Comparison of ENCODE assay signal across 19 cellular contexts in genomic region chr16:86924537-86924936, GRCh38.
DNase-seq lines count a peak whose midpoint lies in the region; ATAC-seq and TF ChIP-seq lines count a peak whose summit lies in the region.
"Had no signal": no experiment of that assay in that cellular context is flagged by ENCODE, and none has a peak within 500 bp of the region (broad histone marks: within the 10 kb centered on the region; RNA-seq: fewer than 3 reads in every experiment).

No MANE protein-coding gene starts in this region.

- H2AK5ac ChIP-seq in neuronal stem cell (ENCODE audit: low read depth, low read length), result peak overlapping the region; percentile 97

- no peak overlapping the region for H2BK12ac ChIP-seq in neuronal stem cell (ENCODE audit: low read length)

- H4K8ac ChIP-seq in neuronal stem cell (ENCODE audit: low read depth, low read length), result no peak overlapping the region

- no peak overlapping the region for H3K4me3 Mint-ChIP-seq in CD8-positive, alpha-beta T cell
- H3K4me3 Mint-ChIP-seq in activated naive CD4-positive, alpha-beta T cell treated with anti-CD3 and anti-CD28 coated beads, Interleukin-2, amount 10 ng/mL, durations not matched to agents 7 days and 5 days, result no peak overlapping the region
- H3K4me3 Mint-ChIP-seq: activated T-cell treated with anti-CD3 and anti-CD28 coated beads, Interleukin-2, amount 50 U/mL, for 24 hours had no signal

- H4K91ac ChIP-seq in neuronal stem cell (ENCODE audit: low read depth, low read length, poor library complexity), result no peak overlapping the region

- H3K36me3 Mint-ChIP-seq in CD8-positive, alpha-beta T cell, result no peaks in the 10 kb centered on the region
- H3K36me3 Mint-ChIP-seq in activated naive CD4-positive, alpha-beta T cell treated with anti-CD3 and anti-CD28 coated beads, Interleukin-2, amount 10 ng/mL, durations not matched to agents 7 days and 5 days, result no peaks in the 10 kb centered on the region
- H3K36me3 Mint-ChIP-seq: CD14-positive monocyte had no signal

- H3K4me1 ChIP-seq in neuronal stem cell (ENCODE audit: control insufficient read depth in 2 of 2, insufficient read depth in 1 of 2, low read depth in 1 of 2, low read length in 2 of 2), result peaks cover 0 to 2% of the 10 kb centered on the region in 2 donors
- H3K4me1 ChIP-seq in CD8-positive, alpha-beta T cell (ENCODE audit: insufficient read depth, low read length), result no peaks in the 10 kb centered on the region

- intact Hi-C loops in CD8-positive, alpha-beta T cell (cut with DNase I, micrococcal nuclease), result no loop called here

- in situ Hi-C loops in Caki2 (cut with HindIII; ENCODE audit: low pct_unique_long_range_greater_than_20kb, low sequenced_read_pairs), result no loop called here

- no peak overlapping the region for H2BK5ac ChIP-seq in neuronal stem cell (ENCODE audit: low read length)

- H3K27me3 ChIP-seq in neuronal stem cell (ENCODE audit: control insufficient read depth in 3 of 3, insufficient read depth in 3 of 3, low read depth in 1 of 3, low read length in 3 of 3), result no peaks in the 10 kb centered on the region
- H3K27me3 ChIP-seq in CD8-positive, alpha-beta T cell (ENCODE audit: insufficient read depth, low read length), result peaks cover 13% of the 10 kb centered on the region

- no peak for TF ChIP-seq CTCF in CD8-positive, alpha-beta T cell (IDR thresholded peaks at IDR 0.05)

- H2BK120ac ChIP-seq in neuronal stem cell (ENCODE audit: low read depth, low read length), result no peak overlapping the region

- no CpG with 5 or more reads among the region's 6 CpGs for WGBS in neuronal stem cell (ENCODE audit: extremely low coverage in 2 of 2, insufficient read length in 2 of 2, insufficient replicate concordance in 1 of 2), 2 donors

- H3K18ac ChIP-seq in neuronal stem cell (ENCODE audit: low read length), result peak overlapping the region; percentile 68

- peaks cover 2% of the 10 kb centered on the region for H3K79me1 ChIP-seq in neuronal stem cell (ENCODE audit: low read depth, low read length)

- peak overlapping the region; percentile 30 for H2BK15ac ChIP-seq in neuronal stem cell (ENCODE audit: low read length)

- H3K4me2 ChIP-seq in neuronal stem cell (ENCODE audit: insufficient read depth, low read length, poor library complexity, severe bottlenecking), result no peak overlapping the region

- no peak overlapping the region for H3K27ac ChIP-seq in neuronal stem cell (replicated peaks; ENCODE audit: low read length)
- H3K27ac ChIP-seq in CD8-positive, alpha-beta T cell (ENCODE audit: low read depth, low read length), result no peak overlapping the region
- H3K27ac ChIP-seq: heart right ventricle, psoas muscle, tibial nerve had no signal

- ATAC-seq in CD8-positive, alpha-beta T cell, result no peak
- ATAC-seq in HG03045 (IDR thresholded peaks at IDR 0.05; ENCODE audit: unreplicated experiment), result no peak
- ATAC-seq: heart right ventricle had no signal

- H3K23ac ChIP-seq in neuronal stem cell (ENCODE audit: low read depth, low read length, poor library complexity), result peak overlapping the region; percentile 70

- no peak overlapping the region for H3K14ac ChIP-seq in neuronal stem cell (ENCODE audit: low read length)

- no peak overlapping the region for H3K4me3 ChIP-seq in neuronal stem cell (ENCODE audit: low read length in 2 of 2)
- no peak overlapping the region for H3K4me3 ChIP-seq in CD8-positive, alpha-beta T cell (ENCODE audit: low read depth, low read length)
- H3K4me3 ChIP-seq: heart right ventricle, psoas muscle, tibial nerve had no signal

- H3K4ac ChIP-seq in neuronal stem cell (ENCODE audit: low read length), result no peak overlapping the region

- H3K27me3 Mint-ChIP-seq in CD8-positive, alpha-beta T cell (ENCODE audit: low read depth), result peaks cover 53% of the 10 kb centered on the region
- peaks cover 34% of the 10 kb centered on the region for H3K27me3 Mint-ChIP-seq in activated naive CD4-positive, alpha-beta T cell treated with anti-CD3 and anti-CD28 coated beads, Interleukin-2, amount 10 ng/mL, durations not matched to agents 7 days and 5 days

- DNase-seq in Caki2 (ENCODE audit: low read depth) (peak; percentile 30), NCI-H226 (peak; percentile 83), dedifferentiated amniotic fluid mesenchymal stem cell (ENCODE audit: extremely low spot score) (peak; percentile 19), neuronal stem cell (ENCODE audit: low spot score) (no peak), COLO829 (ENCODE audit: low spot score) (no peak)
- DNase-seq in CD8-positive, alpha-beta T cell, result no peak
- no peak for DNase-seq in activated naive CD4-positive, alpha-beta T cell treated with anti-CD3 and anti-CD28 coated beads, Interleukin-2, amount 10 ng/mL, durations not matched to agents 7 days and 5 days
- DNase-seq: activated CD4-positive, alpha-beta T cell treated with anti-CD3 and anti-CD28 coated beads for 48 hours; activated T-cell treated with anti-CD3 and anti-CD28 coated beads, Interleukin-2, amount 50 U/mL, for 24 hours; effector CD8-positive, alpha-beta T cell; heart right ventricle; KBM-7; NCI-H1930; NCI-H524; psoas muscle; stimulated activated CD4-positive, alpha-beta T cell treated with anti-CD3 and anti-CD28 coated beads, Interleukin-2, amount 100 ng/mL, for 48 hours had no signal

- no peak overlapping the region for H2AFZ ChIP-seq in neuronal stem cell (ENCODE audit: low read length)

- H3K36me3 ChIP-seq in neuronal stem cell (replicated peaks in 1 of 2; ENCODE audit: control insufficient read depth in 2 of 2, insufficient read depth in 2 of 2, low read length in 2 of 2), result no peaks in the 10 kb centered on the region
- no peaks in the 10 kb centered on the region for H3K36me3 ChIP-seq in CD8-positive, alpha-beta T cell (ENCODE audit: insufficient read depth, low read length)
- H3K36me3 ChIP-seq: heart right ventricle, tibial nerve had no signal

- H3K4me1 Mint-ChIP-seq in CD8-positive, alpha-beta T cell (ENCODE audit: low read depth), result no peaks in the 10 kb centered on the region
- H3K4me1 Mint-ChIP-seq in activated naive CD4-positive, alpha-beta T cell treated with anti-CD3 and anti-CD28 coated beads, Interleukin-2, amount 10 ng/mL, durations not matched to agents 7 days and 5 days, result no peaks in the 10 kb centered on the region
- H3K4me1 Mint-ChIP-seq: CD14-positive monocyte had no signal

- POLR2A ChIA-PET in CD8-positive, alpha-beta T cell (lab: Charles Lee), result no interaction called here

- peaks cover 0 to 8% of the 10 kb centered on the region in 2 donors for H3K9me3 ChIP-seq in neuronal stem cell (replicated peaks in 1 of 2; ENCODE audit: control insufficient read depth in 2 of 2, insufficient read depth in 1 of 2, low read depth in 1 of 2, low read length in 2 of 2)
- H3K9me3 ChIP-seq in CD8-positive, alpha-beta T cell (ENCODE audit: low read length), result no peaks in the 10 kb centered on the region

- CTCF ChIA-PET in CD8-positive, alpha-beta T cell (lab: Charles Lee), result no interaction called here
- CTCF ChIA-PET in activated naive CD4-positive, alpha-beta T cell treated with anti-CD3 and anti-CD28 coated beads, Interleukin-2, amount 10 ng/mL, durations not matched to agents 7 days and 5 days (lab: Charles Lee), result no interaction called here

- no peaks in the 10 kb centered on the region for H3K9me3 Mint-ChIP-seq in CD8-positive, alpha-beta T cell
- H3K9me3 Mint-ChIP-seq in activated naive CD4-positive, alpha-beta T cell treated with anti-CD3 and anti-CD28 coated beads, Interleukin-2, amount 10 ng/mL, durations not matched to agents 7 days and 5 days, result peaks cover 3% of the 10 kb centered on the region
- H3K9me3 Mint-ChIP-seq: activated T-cell treated with anti-CD3 and anti-CD28 coated beads, Interleukin-2, amount 50 U/mL, for 24 hours had no signal

- H3K9ac ChIP-seq in neuronal stem cell (ENCODE audit: low read depth, low read length, poor library complexity), result no peak overlapping the region

- H3K27ac Mint-ChIP-seq in CD8-positive, alpha-beta T cell, result no peak overlapping the region
- H3K27ac Mint-ChIP-seq in activated naive CD4-positive, alpha-beta T cell treated with anti-CD3 and anti-CD28 coated beads, Interleukin-2, amount 10 ng/mL, durations not matched to agents 7 days and 5 days, result no peak overlapping the region
- H3K27ac Mint-ChIP-seq: activated T-cell treated with anti-CD3 and anti-CD28 coated beads, Interleukin-2, amount 50 U/mL, for 24 hours; CD14-positive monocyte had no signal

Comparison
In these comparisons a context has a peak if more than half of its experiments do, and no peak if none do; other contexts are left out.
1. DNase-seq: peak in Caki2 (single experiment), NCI-H226 (single experiment) and dedifferentiated amniotic fluid mesenchymal stem cell (single experiment); none in neuronal stem cell (single experiment), COLO829 (single experiment), CD8-positive, alpha-beta T cell (0 of 7) and activated naive CD4-positive, alpha-beta T cell treated with anti-CD3 and anti-CD28 coated beads, Interleukin-2, amount 10 ng/mL, durations not matched to agents 7 days and 5 days (single experiment).